Comparison of ENCODE assay signal across 8 cellular contexts in genomic region chr11:126354631-126355323, GRCh38. TPM values are rescaled to one million over a fixed set of nuclear protein-coding genes. Genes with fewer than 3 reads are reported as not detected.
DNase-seq lines count a peak whose midpoint lies in the region; ATAC-seq, FAIRE-seq and TF ChIP-seq lines count a peak whose summit lies in the region.

No MANE protein-coding gene starts in this region.

- H3K36me3 ChIP-seq in bronchial epithelial cell (ENCODE audit: control insufficient read depth, insufficient read depth, low read length) (no peaks in the 10 kb centered on the region), mucosa of stomach (ENCODE audit: control insufficient read depth, insufficient read depth, low read length) (no peaks in the 10 kb centered on the region)

- peaks cover 10% of the 10 kb centered on the region for H3K4me1 ChIP-seq in mucosa of stomach (ENCODE audit: control insufficient read depth, insufficient read depth, low read length)

- H3K9me3 ChIP-seq in mucosa of stomach (ENCODE audit: control insufficient read depth, low read length): no peaks in the 10 kb centered on the region

- H3K4me3 ChIP-seq in LNCaP clone FGC (ENCODE audit: low read depth, low read length): peak overlapping the region; percentile 91
- H3K4me3 ChIP-seq in bronchial epithelial cell (ENCODE audit: low read depth, low read length): peak overlapping the region; percentile 67
- no peak overlapping the region for H3K4me3 ChIP-seq in mucosa of stomach (ENCODE audit: low read length)

- FAIRE-seq in bronchial epithelial cell (lab: Jason Lieb, UNC): no peak

- H3K27me3 ChIP-seq in bronchial epithelial cell (ENCODE audit: control insufficient read depth, insufficient read depth, low read length) (no peaks in the 10 kb centered on the region), mucosa of stomach (ENCODE audit: control insufficient read depth, insufficient read depth, low read length) (no peaks in the 10 kb centered on the region)

- ATAC-seq in GM21576 (IDR thresholded peaks at IDR 0.05; ENCODE audit: unreplicated experiment): peak; percentile 44
- ATAC-seq in HG02970 (IDR thresholded peaks at IDR 0.05; ENCODE audit: low FRiP score, unreplicated experiment): no peak

- H3K9ac ChIP-seq in mucosa of stomach (ENCODE audit: low read length): peak overlapping the region; percentile 51

- peak; percentile 64 for DNase-seq in GF-D8 (lab: John Stamatoyannopoulos, UW)
- DNase-seq in LNCaP clone FGC (ENCODE audit: low read depth): no peak
- DNase-seq in bronchial epithelial cell (ENCODE audit: low read depth): no peak
- no peak for DNase-seq in NCI-H345 (lab: John Stamatoyannopoulos, UW)
- no peak for DNase-seq in Ammon's horn (ENCODE audit: low spot score)

- TF ChIP-seq CTCF in LNCaP clone FGC (IDR thresholded peaks at IDR 0.05; ENCODE audit: control insufficient read depth, extremely low read depth, insufficient read depth) (no peak), bronchial epithelial cell (IDR thresholded peaks at IDR 0.05; ENCODE audit: insufficient read depth, low read length, severe bottlenecking) (no peak)

RNA-seq across cellular contexts. Expression of gene ST3GAL4, which starts 0.7 kb away (rescaled TPM):
- total RNA-seq in bronchial epithelial cell: 10.9 and 12.4 TPM in 2 replicates

RNA-seq across cellular contexts. Expression of gene DCPS, which starts 50.9 kb away (rescaled TPM):
- 9.5 and 11.6 TPM in 2 replicates for total RNA-seq in bronchial epithelial cell
